Comparison of ENCODE assay signal across 13 cellular contexts in the genomic region with DNA sequence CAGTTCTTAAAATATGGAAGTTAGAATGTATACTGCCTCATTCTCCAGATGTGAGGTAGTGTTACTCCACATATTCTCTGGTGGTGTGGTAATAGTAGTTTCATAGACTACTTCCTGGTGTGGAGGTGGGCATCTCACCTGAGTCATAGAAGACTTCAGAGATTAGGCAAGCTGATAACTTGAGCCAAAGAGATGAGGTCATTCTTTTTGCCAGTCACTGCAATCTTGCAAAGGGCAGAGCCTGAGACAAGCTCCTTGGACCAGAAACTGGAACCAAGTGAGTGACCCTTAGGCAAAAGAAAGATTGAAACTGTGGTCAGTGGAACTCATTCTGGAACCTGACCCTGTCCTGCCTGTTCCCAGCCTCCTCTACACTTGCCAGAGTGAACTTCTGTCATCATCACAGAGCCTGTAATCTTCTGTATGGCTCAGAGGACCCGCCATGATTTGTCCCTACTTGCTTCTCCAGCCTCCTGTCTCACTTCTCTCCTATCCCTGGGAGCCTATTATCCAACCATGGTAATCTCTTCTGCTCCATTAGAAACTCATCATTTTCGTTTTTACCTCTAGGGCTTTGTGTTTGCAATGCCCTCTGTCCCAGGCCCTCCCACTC. TPM values are rescaled to one million over a fixed set of nuclear protein-coding genes. Genes with fewer than 3 reads are reported as not detected.
DNase-seq lines count a peak whose midpoint lies in the region; ATAC-seq and TF ChIP-seq lines count a peak whose summit lies in the region.
"Had no signal": no experiment of that assay in that cellular context is flagged by ENCODE, and none has a peak within 500 bp of the region (broad histone marks: within the 10 kb centered on the region; RNA-seq: fewer than 3 reads in every experiment).

No MANE protein-coding gene starts in this region.

- no peaks in the 10 kb centered on the region for H3K27me3 Mint-ChIP-seq in activated CD8-positive, alpha-beta T cell treated with anti-CD3 and anti-CD28 coated beads for 36 hours
- H3K27me3 Mint-ChIP-seq: T-cell had no signal

- in situ Hi-C loops in Caki2 (cut with HindIII; ENCODE audit: low pct_unique_long_range_greater_than_20kb, low sequenced_read_pairs), result no loop called here

- peak; percentile 69 for DNase-seq in Caki2 (ENCODE audit: low read depth)
- peak; percentile 8 for DNase-seq in activated CD8-positive, alpha-beta T cell treated with anti-CD3 and anti-CD28 coated beads for 36 hours
- no peak for DNase-seq in left colon
- no peak for DNase-seq in GM10266 (ENCODE audit: extremely low spot score)
- no peak for DNase-seq in SHP77 treated with DMSO at 0.1 percent for 48 hours (lab: John Stamatoyannopoulos, UW)
- DNase-seq: DND-41; stimulated activated CD4-positive, alpha-beta T cell treated with anti-CD3 and anti-CD28 coated beads, Interleukin-1b, Interleukin-23, amount 100 ng/mL, for 48 hours; T-cell had no signal

- no peak overlapping the region for H3K27ac Mint-ChIP-seq in activated CD8-positive, alpha-beta T cell treated with anti-CD3 and anti-CD28 coated beads for 36 hours
- H3K27ac Mint-ChIP-seq: activated T-helper 2 cell treated with anti-CD3 and anti-CD28 coated beads, Interferon-gamma antibody, Interleukin-2, Interleukin-4, amounts not matched to agents 10 μg/mL and 5 μg/mL and 100 μg/mL, durations not matched to agents 14 hours and 24 hours and 36 hours; T-cell had no signal

- ATAC-seq in HG03159 (IDR thresholded peaks at IDR 0.05; ENCODE audit: unreplicated experiment), result peak; percentile 53
- ATAC-seq in activated CD8-positive, alpha-beta T cell treated with anti-CD3 and anti-CD28 coated beads for 36 hours, result peak; percentile 85
- peak; percentile 96 for ATAC-seq in left colon
- no peak for ATAC-seq in HG03342 (IDR thresholded peaks at IDR 0.05; ENCODE audit: unreplicated experiment)
- no peak for ATAC-seq in GM18909 (IDR thresholded peaks at IDR 0.05; ENCODE audit: poor library complexity, unreplicated experiment)
- ATAC-seq: T-cell had no signal

- H3K4me3 Mint-ChIP-seq in activated CD8-positive, alpha-beta T cell treated with anti-CD3 and anti-CD28 coated beads for 36 hours, result no peak overlapping the region
- H3K4me3 Mint-ChIP-seq: T-cell had no signal

- intact Hi-C loops in activated CD8-positive, alpha-beta T cell treated with anti-CD3 and anti-CD28 coated beads for 36 hours (cut with micrococcal nuclease), result no loop called here
- intact Hi-C loops in left colon (cut with DNase I, micrococcal nuclease), result no loop called here

- no peak for TF ChIP-seq CTCF in activated CD8-positive, alpha-beta T cell treated with anti-CD3 and anti-CD28 coated beads for 36 hours (IDR thresholded peaks at IDR 0.05)
- TF ChIP-seq CTCF in GM10266 (IDR thresholded peaks at IDR 0.05; ENCODE audit: control insufficient read depth, insufficient read depth, low read depth, missing control alignments), result no peak

- CTCF ChIA-PET in activated CD8-positive, alpha-beta T cell treated with anti-CD3 and anti-CD28 coated beads for 36 hours (lab: Charles Lee), result interaction anchor here (3.2 kb wide), 1 partner anchor 10 kb away, joined by 15 read pairs; a partner anchor contains a TSS

- no peaks in the 10 kb centered on the region for H3K36me3 Mint-ChIP-seq in activated CD8-positive, alpha-beta T cell treated with anti-CD3 and anti-CD28 coated beads for 36 hours (ENCODE audit: low read depth)
- H3K36me3 Mint-ChIP-seq: T-cell had no signal

- POLR2A ChIA-PET in activated CD8-positive, alpha-beta T cell treated with anti-CD3 and anti-CD28 coated beads for 36 hours (lab: Charles Lee), result interaction anchor here (1.0 kb wide), 1 partner anchor 164 kb away, joined by 3 read pairs; no protein-coding TSS in a partner anchor

- H3K9me3 Mint-ChIP-seq in activated CD8-positive, alpha-beta T cell treated with anti-CD3 and anti-CD28 coated beads for 36 hours, result no peaks in the 10 kb centered on the region

- H3K4me1 Mint-ChIP-seq in activated CD8-positive, alpha-beta T cell treated with anti-CD3 and anti-CD28 coated beads for 36 hours (ENCODE audit: low read depth), result peaks cover 7% of the 10 kb centered on the region

RNA-seq across cellular contexts. Expression of a gene that starts 10.6 kb away (rescaled TPM):
- not detected in 2 replicates for total RNA-seq in Caki2 (2014; rRNA removed; shearing (Covaris generic); ENCODE audit: low replicate concordance)
- not detected for total RNA-seq in activated CD8-positive, alpha-beta T cell treated with anti-CD3 and anti-CD28 coated beads for 36 hours
- total RNA-seq in left colon, result not detected
- total RNA-seq: activated T-helper 2 cell treated with anti-CD3 and anti-CD28 coated beads, Interferon-gamma antibody, Interleukin-2, Interleukin-4, amounts not matched to agents 10 μg/mL and 5 μg/mL and 100 μg/mL, durations not matched to agents 14 hours and 24 hours and 36 hours; ureter had no signal

RNA-seq across cellular contexts. Expression of a gene that starts 33.6 kb away (rescaled TPM):
- 12.9 and 18.6 TPM in 2 replicates for total RNA-seq in Caki2 (2014; rRNA removed; shearing (Covaris generic); ENCODE audit: low replicate concordance)
- 10 to 100 TPM in 1 of 2 experiments, 1 to 10 TPM in 1; 9.5 to 11.2 TPM for total RNA-seq in activated CD8-positive, alpha-beta T cell treated with anti-CD3 and anti-CD28 coated beads for 36 hours
- total RNA-seq in left colon, result 100 to 1,000 TPM; 300 to 306 TPM

Comparison
In these comparisons a context has a peak if more than half of its experiments do, and no peak if none do; other contexts are left out.
1. DNase-seq: peak in Caki2 (single experiment) and activated CD8-positive, alpha-beta T cell treated with anti-CD3 and anti-CD28 coated beads for 36 hours (single experiment); none in left colon (0 of 2), GM10266 (single experiment) and SHP77 treated with DMSO at 0.1 percent for 48 hours (single experiment).
2. ATAC-seq: peak in HG03159 (single experiment), activated CD8-positive, alpha-beta T cell treated with anti-CD3 and anti-CD28 coated beads for 36 hours (single experiment) and left colon (single experiment); none in HG03342 (single experiment) and GM18909 (single experiment).
3. RNA of a gene that starts 33.6 kb away (total RNA-seq): 300 to 306 TPM in left colon; 12.9 to 18.6 TPM in Caki2 and 9.5 to 11.2 TPM in activated CD8-positive, alpha-beta T cell treated with anti-CD3 and anti-CD28 coated beads for 36 hours; every median in the first group is over 10 times any median in the second.